In genomic region chr12:56104815-56105476, GRCh38 we compare ENCODE assay signal across 8 cellular contexts. TPM values are rescaled to one million over a fixed set of nuclear protein-coding genes. Genes with fewer than 3 reads are reported as not detected.
DNase-seq lines count a peak whose midpoint lies in the region; FAIRE-seq and TF ChIP-seq lines count a peak whose summit lies in the region.

No MANE protein-coding gene starts in this region.

- H3K4me1 ChIP-seq in adrenal gland (replicated peaks in 1 of 2): peaks cover 17 to 20% of the 10 kb centered on the region in 2 donors

- H3K9me3 ChIP-seq in adrenal gland (replicated peaks in 1 of 3): no peaks in the 10 kb centered on the region

- WGBS in adrenal gland, 4 donors: 0 to 1% (median 1%) methylated on average over 22 to 39 of the region's 39 CpGs

- peak overlapping the region in 4 of 5 donors; percentile 59 to 93 (median 76) for H3K27ac ChIP-seq in adrenal gland

- peak; percentile 27 for DNase-seq in Daoy (ENCODE audit: low read depth)
- DNase-seq in H7: peak; percentile 59
- peak; percentile 56 for DNase-seq in NCI-H69 (lab: John Stamatoyannopoulos, UW)
- peak in 4 of 7 donors; percentile 26 to 55 (median 38) for DNase-seq in adrenal gland
- DNase-seq in iPS-NIHi11 (ENCODE audit: low spot score): peak; percentile 20
- DNase-seq in stimulated activated CD4-positive, alpha-beta T cell treated with anti-CD3 and anti-CD28 coated beads, Interleukin-2, amount 100 ng/mL, for 24 hours: peak; percentile 42 to 45
- no peak for DNase-seq in NCI-H345 (lab: John Stamatoyannopoulos, UW)
- no peak for DNase-seq in H54 (ENCODE audit: insufficient read length, low spot score)

- peaks cover 41% of the 10 kb centered on the region for H3K36me3 ChIP-seq in H7 (replicated peaks; ENCODE audit: control insufficient read depth, insufficient read depth, low read length)
- H3K36me3 ChIP-seq in adrenal gland (replicated peaks in 1 of 2): peaks cover 0 to 34% of the 10 kb centered on the region in 2 donors

- TF ChIP-seq POLR2A in adrenal gland (IDR thresholded peaks at IDR 0.05) (no peak), H54 (IDR thresholded peaks at IDR 0.05; ENCODE audit: low read depth, low read length) (no peak)

- FAIRE-seq in H54 (lab: Jason Lieb, UNC): no peak

- no peak for TF ChIP-seq CTCF in adrenal gland (IDR thresholded peaks at IDR 0.05)

- intact Hi-C loops in adrenal gland (cut with DNase I): loop anchor here in 1 of 2 donors (5.0 kb wide), 1 partner anchor 53 kb away; no protein-coding TSS in a partner anchor

- H3K4me3 ChIP-seq in H7 (ENCODE audit: insufficient read depth, low read depth, low read length): peak overlapping the region; percentile 87
- H3K4me3 ChIP-seq in adrenal gland: peak overlapping the region; percentile 20 to 98 (median 94)

- H3K27me3 ChIP-seq in H7 (ENCODE audit: control insufficient read depth, insufficient read depth, low read length) (no peaks in the 10 kb centered on the region), adrenal gland (no peaks in the 10 kb centered on the region)

RNA-seq across cellular contexts. Expression of gene PA2G4, which starts 0.6 kb away (rescaled TPM):
- 384 and 456 TPM in 2 replicates for total RNA-seq in Daoy (2014; rRNA removed; shearing (Covaris generic))
- 273 and 282 TPM in 2 replicates for total RNA-seq in H7 (2014; rRNA removed; shearing (Covaris generic))
- total RNA-seq in adrenal gland: 100 to 1,000 TPM in 4 of 8 donors, 10 to 100 TPM in 4; 64.1 to 119 (median 95.8) TPM
- polyA plus RNA-seq in adrenal gland: 100 to 1,000 TPM in 2 of 3 donors, 10 to 100 TPM in 1; 83.3 to 252 (median 106) TPM

RNA-seq across cellular contexts. Expression of gene RPL41, which starts 11.5 kb away (rescaled TPM):
- total RNA-seq in Daoy (2014; rRNA removed; shearing (Covaris generic)): 4,200 and 4,689 TPM in 2 replicates
- 3,839 and 4,060 TPM in 2 replicates for total RNA-seq in H7 (2014; rRNA removed; shearing (Covaris generic))
- 1,000 to 10,000 TPM; 1,635 to 4,364 (median 3,125) TPM for total RNA-seq in adrenal gland
- 1,000 to 10,000 TPM; 2,153 to 6,204 (median 2,446) TPM for polyA plus RNA-seq in adrenal gland

RNA-seq across cellular contexts. Expression of gene ZC3H10, which starts 13.1 kb away (rescaled TPM):
- total RNA-seq in Daoy (2014; rRNA removed; shearing (Covaris generic)): 2.5 and 3.5 TPM in 2 replicates
- total RNA-seq in H7 (2014; rRNA removed; shearing (Covaris generic)): 8.2 and 11.3 TPM in 2 replicates
- 10 to 100 TPM in 3 of 8 donors, 1 to 10 TPM in 5; 4.3 to 15.0 (median 8.8) TPM for total RNA-seq in adrenal gland
- polyA plus RNA-seq in adrenal gland: 1 to 10 TPM; 2.2 to 5.5 (median 5.0) TPM

RNA-seq across cellular contexts. Expression of gene ESYT1, which starts 23.1 kb away (rescaled TPM):
- 54.3 and 69.6 TPM in 2 replicates for total RNA-seq in Daoy (2014; rRNA removed; shearing (Covaris generic))
- 120 and 127 TPM in 2 replicates for total RNA-seq in H7 (2014; rRNA removed; shearing (Covaris generic))
- total RNA-seq in adrenal gland: 100 to 1,000 TPM in 7 of 8 donors, 10 to 100 TPM in 1; 95.5 to 156 (median 127) TPM
- 100 to 1,000 TPM in 1 of 3 donors, 10 to 100 TPM in 2; 27.2 to 103 (median 35.4) TPM for polyA plus RNA-seq in adrenal gland

RNA-seq across cellular contexts. Expression of gene ERBB3, which starts 25.0 kb away (rescaled TPM):
- 0.63 TPM in 1 of 2 replicates, not detected in the other for total RNA-seq in Daoy (2014; rRNA removed; shearing (Covaris generic))
- 32.4 and 39.8 TPM in 2 replicates for total RNA-seq in H7 (2014; rRNA removed; shearing (Covaris generic))
- total RNA-seq in adrenal gland: 10 to 100 TPM in 1 of 8 donors, 1 to 10 TPM in 7; 1.3 to 25.7 (median 1.5) TPM
- 1 to 10 TPM; 1.9 to 5.0 (median 2.6) TPM for polyA plus RNA-seq in adrenal gland

Comparison
In these comparisons a context has a peak if more than half of its experiments do, and no peak if none do; other contexts are left out.
1. DNase-seq: peak in Daoy (single experiment), H7 (single experiment), NCI-H69 (single experiment), adrenal gland (4 of 7), iPS-NIHi11 (single experiment) and stimulated activated CD4-positive, alpha-beta T cell treated with anti-CD3 and anti-CD28 coated beads, Interleukin-2, amount 100 ng/mL, for 24 hours (2 of 2); none in NCI-H345 (single experiment) and H54 (single experiment).